Comparison of ENCODE assay signal across 9 cellular contexts in genomic region chr6:138818496-138819194, GRCh38. TPM values are rescaled to one million over a fixed set of nuclear protein-coding genes. Genes with fewer than 3 reads are reported as not detected.
DNase-seq lines count a peak whose midpoint lies in the region; ATAC-seq and TF ChIP-seq lines count a peak whose summit lies in the region.
"Had no signal": no experiment of that assay in that cellular context is flagged by ENCODE, and none has a peak within 500 bp of the region (broad histone marks: within the 10 kb centered on the region; RNA-seq: fewer than 3 reads in every experiment).

No MANE protein-coding gene starts in this region.

- H3K9me3 ChIP-seq in endodermal cell (ENCODE audit: control insufficient read depth, low read length), result no peaks in the 10 kb centered on the region
- H3K9me3 ChIP-seq in SJCRH30 (replicated peaks), result no peaks in the 10 kb centered on the region

- peaks cover 13% of the 10 kb centered on the region for H3K4me1 Mint-ChIP-seq in endodermal cell

- H3K36me3 Mint-ChIP-seq in endodermal cell (ENCODE audit: low read depth), result no peaks in the 10 kb centered on the region

- ATAC-seq in GM21390 (IDR thresholded peaks at IDR 0.05; ENCODE audit: unreplicated experiment) (peak; percentile 50), HG03521 (IDR thresholded peaks at IDR 0.05; ENCODE audit: unreplicated experiment) (peak; percentile 45)

- H3K4me1 ChIP-seq in endodermal cell (ENCODE audit: control insufficient read depth, insufficient read depth, low read length) (no peaks in the 10 kb centered on the region), SJCRH30 (peaks cover 12% of the 10 kb centered on the region)

- H3K4me3 ChIP-seq in endodermal cell (ENCODE audit: low read length) (no peak overlapping the region), SJCRH30 (no peak overlapping the region)

- in situ Hi-C loops in GM13977 (cut with MboI; ENCODE audit: low pct_unique_long_range_greater_than_20kb, low sequenced_read_pairs, unreplicated experiment), result loop anchor here (5.0 to 25.0 kb wide), 3 partner anchors 169 to 544 kb away; partner anchors contain the start of genes CITED2 and REPS1

- H3K27ac ChIP-seq in endodermal cell (ENCODE audit: low read depth, low read length) (no peak overlapping the region), SJCRH30 (no peak overlapping the region)

- no peaks in the 10 kb centered on the region for H3K9me3 Mint-ChIP-seq in endodermal cell
- H3K9me3 Mint-ChIP-seq: dendritic cell treated with granulocyte-macrophage colony-stimulating factor and Interleukin-4, amounts not matched to agents 40 ng/mL and 50 ng/mL, for 4 days had no signal

- H3K36me3 ChIP-seq in endodermal cell (ENCODE audit: control insufficient read depth, insufficient read depth, low read length) (no peaks in the 10 kb centered on the region), SJCRH30 (no peaks in the 10 kb centered on the region)

- 90 to 93% methylated on average over 8 to 10 of the region's 10 CpGs for WGBS in endodermal cell (ENCODE audit: insufficient coverage in 1 of 2, insufficient read length in 1 of 2), 2 experiments

- H3K27ac Mint-ChIP-seq in endodermal cell, result peak overlapping the region; percentile 54
- H3K27ac Mint-ChIP-seq: dendritic cell treated with granulocyte-macrophage colony-stimulating factor and Interleukin-4, amounts not matched to agents 40 ng/mL and 50 ng/mL, for 4 days had no signal

- TF ChIP-seq CTCF in GM13977 (IDR thresholded peaks at IDR 0.05; ENCODE audit: extremely low read depth, insufficient read depth, missing control alignments) (no peak), endodermal cell (conservative IDR thresholded peaks at IDR 0.05) (no peak)

- no peak overlapping the region for H3K4me3 Mint-ChIP-seq in endodermal cell
- H3K4me3 Mint-ChIP-seq: dendritic cell treated with granulocyte-macrophage colony-stimulating factor and Interleukin-4, amounts not matched to agents 40 ng/mL and 50 ng/mL, for 4 days had no signal

- H3K27me3 Mint-ChIP-seq in endodermal cell (ENCODE audit: insufficient read depth), result peaks cover 22% of the 10 kb centered on the region
- H3K27me3 Mint-ChIP-seq: dendritic cell treated with granulocyte-macrophage colony-stimulating factor and Interleukin-4, amounts not matched to agents 40 ng/mL and 50 ng/mL, for 4 days had no signal

- H3K9ac ChIP-seq in endodermal cell (ENCODE audit: extremely low read depth, low read length, poor library complexity, severe bottlenecking), result no peak overlapping the region

- DNase-seq in GM13977 (ENCODE audit: low spot score), result peak; percentile 42
- peak; percentile 49 for DNase-seq in endodermal cell
- DNase-seq in SJCRH30, result no peak
- DNase-seq in SW480 (ENCODE audit: low spot score), result no peak
- no peak for DNase-seq in NCI-H2081 (lab: John Stamatoyannopoulos, UW)
- DNase-seq in dedifferentiated amniotic fluid mesenchymal stem cell (ENCODE audit: extremely low spot score), result no peak

- H3K27me3 ChIP-seq in endodermal cell (ENCODE audit: control insufficient read depth, insufficient read depth, low read length, poor library complexity, severe bottlenecking), result peaks cover 12% of the 10 kb centered on the region
- H3K27me3 ChIP-seq in SJCRH30, result 0 out of 2 replicates have a peak, but pooled peaks cover 4% of the 10 kb centered on the region

RNA-seq across cellular contexts. Expression of gene ECT2L, which starts 22.8 kb away (rescaled TPM):
- not detected for total RNA-seq in endodermal cell
- polyA plus RNA-seq in endodermal cell (2013, experiment 1 of 2), result not detected
- polyA plus RNA-seq in endodermal cell (2013, experiment 2 of 2), result not detected
- total RNA-seq in SJCRH30 (2014; rRNA removed; shearing (Covaris generic)), result not detected in 2 replicates

RNA-seq across cellular contexts. Expression of gene CCDC28A, which starts 45.1 kb away (rescaled TPM):
- total RNA-seq in endodermal cell, result 10 to 100 TPM; 10.6 to 12.3 TPM
- 13.8 TPM for polyA plus RNA-seq in endodermal cell (2013, experiment 1 of 2)
- polyA plus RNA-seq in endodermal cell (2013, experiment 2 of 2), result 10.6 TPM
- 9.7 and 12.5 TPM in 2 replicates for total RNA-seq in SJCRH30 (2014; rRNA removed; shearing (Covaris generic))

Comparison
In these comparisons a context has a peak if more than half of its experiments do, and no peak if none do; other contexts are left out.
1. DNase-seq: peak in GM13977 (single experiment) and endodermal cell (single experiment); none in SJCRH30 (0 of 2), SW480 (single experiment), NCI-H2081 (0 of 2) and dedifferentiated amniotic fluid mesenchymal stem cell (single experiment).